9 cellular contexts compared by ENCODE assay signal in the genomic region with DNA sequence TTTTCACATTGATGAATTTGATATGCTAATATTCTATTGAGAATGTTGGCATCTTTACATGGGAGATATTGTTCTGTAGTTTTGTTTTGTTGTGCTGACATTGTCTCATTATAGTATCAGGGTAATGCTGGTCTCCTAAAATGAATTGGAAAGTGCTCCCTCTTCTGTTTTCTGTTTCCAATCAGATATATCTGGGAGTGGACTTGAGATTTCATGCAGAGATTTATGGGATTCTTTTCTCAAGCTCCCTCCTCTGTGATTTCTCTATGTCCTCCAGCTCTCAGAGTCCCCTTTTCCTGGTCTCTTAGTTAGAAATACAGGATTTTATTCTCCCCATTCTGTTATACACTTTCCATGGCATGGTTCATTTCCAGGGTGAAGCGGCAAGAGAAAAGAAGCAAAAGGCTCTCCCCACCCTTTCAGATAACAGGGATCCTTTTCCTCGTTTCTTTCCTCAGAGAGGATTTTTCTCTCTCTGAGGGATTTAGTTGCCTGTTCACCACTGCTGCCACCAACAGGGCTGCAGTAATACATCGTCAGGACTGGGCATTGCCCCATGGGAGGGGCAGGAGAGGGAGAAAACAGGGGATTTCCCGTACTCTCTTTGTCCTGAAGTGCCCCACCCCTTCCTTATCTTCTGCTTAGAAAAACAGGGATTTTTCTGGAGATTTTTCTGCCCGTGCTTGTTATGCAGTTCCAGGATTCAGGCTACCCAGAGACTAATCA. TPM values are rescaled to one million over a fixed set of nuclear protein-coding genes. Genes with fewer than 3 reads are reported as not detected.
A peak's percentile ranks its signal among the peaks of the same experiment; 100 is the strongest.
DNase-seq lines count a peak whose midpoint lies in the region; FAIRE-seq and TF ChIP-seq lines count a peak whose summit lies in the region.
"Had no signal": no experiment of that assay in that cellular context is flagged by ENCODE, and none has a peak within 500 bp of the region (broad histone marks: within the 10 kb centered on the region; RNA-seq: fewer than 3 reads in every experiment).

No MANE protein-coding gene starts in this region.

- no peak overlapping the region for H3K23ac ChIP-seq in mesenchymal stem cell (ENCODE audit: low read length in 2 of 2)

- no peak overlapping the region for H4K8ac ChIP-seq in mesenchymal stem cell (ENCODE audit: low read length)

- POLR2A ChIA-PET in OCI-LY7 (lab: Charles Lee): no interaction called here

- no peaks in the 10 kb centered on the region for H3K9me2 ChIP-seq in OCI-LY7 (ENCODE audit: insufficient read depth, low read length)

- H3K4me3 ChIP-seq in AG10803 (ENCODE audit: low read length) (no peak overlapping the region), mesenchymal stem cell (ENCODE audit: insufficient read depth in 1 of 2, low read depth in 1 of 2, low read length in 2 of 2) (peak overlapping the region in 1 of 2 experiments; percentile 14), OCI-LY7 (ENCODE audit: low read depth, low read length, poor library complexity, severe bottlenecking) (no peak overlapping the region)

- H3K14ac ChIP-seq in mesenchymal stem cell (ENCODE audit: low read length in 2 of 2): no peak overlapping the region

- H3K18ac ChIP-seq in mesenchymal stem cell (ENCODE audit: low read depth in 1 of 2, low read length in 2 of 2): no peak overlapping the region

- H2AFZ ChIP-seq in mesenchymal stem cell (ENCODE audit: low read depth, low read length) (no peak overlapping the region), OCI-LY7 (ENCODE audit: low read length) (no peak overlapping the region)

- CTCF ChIA-PET in OCI-LY7 (lab: Charles Lee; ENCODE audit: unreplicated experiment): no interaction called here

- H3K36me3 ChIP-seq in mesenchymal stem cell (ENCODE audit: control insufficient read depth in 1 of 2, insufficient read depth in 2 of 2, low read depth in 1 of 2, low read length in 2 of 2) (no peaks in the 10 kb centered on the region), OCI-LY7 (ENCODE audit: insufficient read depth, low read length) (no peaks in the 10 kb centered on the region)

- peak overlapping the region; percentile 72 for H3K9ac ChIP-seq in mesenchymal stem cell (ENCODE audit: low read length)

- peak; percentile 52 for DNase-seq in AG10803 (ENCODE audit: low read depth)
- DNase-seq in NCI-H446 treated with DMSO at 0.1 percent for 48 hours (lab: John Stamatoyannopoulos, UW): peak; percentile 4
- peak; percentile 46 for DNase-seq in epidermal melanocyte (ENCODE audit: insufficient read length, low spot score)
- peak; percentile 73 for DNase-seq in mesenchymal stem cell
- DNase-seq in stimulated activated CD8-positive, alpha-beta memory T cell treated with anti-CD3 and anti-CD28 coated beads, Interleukin-4, amount 100 ng/mL, for 48 hours: no peak
- DNase-seq in OCI-LY7 (ENCODE audit: low spot score): no peak
- DNase-seq in T-helper 1 cell: no peak
- no peak for DNase-seq in GM19239 (ENCODE audit: insufficient read length, low spot score)
- DNase-seq: activated gamma-delta T cell had no signal

- 4% methylated on average over 3 of the region's 5 CpGs for WGBS in mesenchymal stem cell

- peak overlapping the region; percentile 38 for H3K4me2 ChIP-seq in mesenchymal stem cell (ENCODE audit: low read length, poor library complexity, severe bottlenecking)
- no peak overlapping the region for H3K4me2 ChIP-seq in OCI-LY7 (ENCODE audit: low read length)

- TF ChIP-seq CTCF in AG10803 (conservative IDR thresholded peaks at IDR 0.05; ENCODE audit: low read length): peak; percentile 51
- no peak for TF ChIP-seq CTCF in OCI-LY7 (conservative IDR thresholded peaks at IDR 0.05; ENCODE audit: low read length)

- BruUV-seq in OCI-LY7 (replicated peaks; lab: Mats Ljungman, UMichigan): no TSS peak

- peak overlapping the region; percentile 48 for H3K27ac ChIP-seq in mesenchymal stem cell (ENCODE audit: low read length, poor library complexity, severe bottlenecking)
- H3K27ac ChIP-seq in OCI-LY7 (ENCODE audit: low read depth, low read length, poor library complexity, severe bottlenecking): no peak overlapping the region

- peaks cover 0 to 4% of the 10 kb centered on the region in 2 experiments for H3K27me3 ChIP-seq in mesenchymal stem cell (ENCODE audit: control insufficient read depth in 1 of 2, insufficient read depth in 1 of 2, low read length in 2 of 2)

- H2BK120ac ChIP-seq in mesenchymal stem cell (ENCODE audit: low read depth, low read length): no peak overlapping the region

- no peak overlapping the region for H4K91ac ChIP-seq in mesenchymal stem cell (ENCODE audit: low read length)

- no peak for FAIRE-seq in GM19239 (lab: Jason Lieb, UNC)

- H2BK15ac ChIP-seq in mesenchymal stem cell (ENCODE audit: low read depth, poor library complexity, severe bottlenecking): no peak overlapping the region

- H3K4me1 ChIP-seq in mesenchymal stem cell (ENCODE audit: control insufficient read depth, insufficient read depth, low read depth, low read length): no peaks in the 10 kb centered on the region
- no peaks in the 10 kb centered on the region for H3K4me1 ChIP-seq in OCI-LY7 (ENCODE audit: insufficient read depth, low read length, poor library complexity, severe bottlenecking)

- no peaks in the 10 kb centered on the region for H3K79me1 ChIP-seq in mesenchymal stem cell (replicated peaks; ENCODE audit: low read length, poor library complexity, severe bottlenecking)

- no peaks in the 10 kb centered on the region for H3K79me2 ChIP-seq in OCI-LY7 (ENCODE audit: insufficient read depth, low read depth, low read length)

- no peak overlapping the region for H2AK5ac ChIP-seq in mesenchymal stem cell (ENCODE audit: low read length, severe bottlenecking)

- no peak overlapping the region for H3K4ac ChIP-seq in mesenchymal stem cell (ENCODE audit: low read depth in 1 of 2, low read length in 2 of 2)

- H3K9me3 ChIP-seq in mesenchymal stem cell (ENCODE audit: control insufficient read depth, low read length) (no peaks in the 10 kb centered on the region), OCI-LY7 (ENCODE audit: low read length) (no peaks in the 10 kb centered on the region)

- H2BK12ac ChIP-seq in mesenchymal stem cell (ENCODE audit: low read length in 2 of 2): no peak overlapping the region

- H2BK5ac ChIP-seq in mesenchymal stem cell (ENCODE audit: low read depth, low read length, poor library complexity, severe bottlenecking): no peak overlapping the region

- intact Hi-C loops in OCI-LY7 (cut with micrococcal nuclease; ENCODE audit: unreplicated experiment): no loop called here

- no peaks in the 10 kb centered on the region for H4K20me1 ChIP-seq in OCI-LY7 (ENCODE audit: insufficient read depth, low read length)

RNA-seq across cellular contexts. Expression of gene STMND1, which starts 59.3 kb away (rescaled TPM):
- not detected for polyA plus RNA-seq in mesenchymal stem cell (2013, experiment 1 of 2)
- not detected for polyA plus RNA-seq in mesenchymal stem cell (2013, experiment 2 of 2)
- not detected in 2 replicates for total RNA-seq in OCI-LY7 (2014; rRNA removed; shearing (Covaris generic))
- total RNA-seq in OCI-LY7 (2022): not detected in 2 replicates

Comparison
In these comparisons a context has a peak if more than half of its experiments do, and no peak if none do; other contexts are left out.
1. DNase-seq: peak in AG10803 (single experiment), NCI-H446 treated with DMSO at 0.1 percent for 48 hours (single experiment), epidermal melanocyte (single experiment) and mesenchymal stem cell (single experiment); none in stimulated activated CD8-positive, alpha-beta memory T cell treated with anti-CD3 and anti-CD28 coated beads, Interleukin-4, amount 100 ng/mL, for 48 hours (single experiment), OCI-LY7 (single experiment), T-helper 1 cell (0 of 5) and GM19239 (single experiment).